In the genomic region with DNA sequence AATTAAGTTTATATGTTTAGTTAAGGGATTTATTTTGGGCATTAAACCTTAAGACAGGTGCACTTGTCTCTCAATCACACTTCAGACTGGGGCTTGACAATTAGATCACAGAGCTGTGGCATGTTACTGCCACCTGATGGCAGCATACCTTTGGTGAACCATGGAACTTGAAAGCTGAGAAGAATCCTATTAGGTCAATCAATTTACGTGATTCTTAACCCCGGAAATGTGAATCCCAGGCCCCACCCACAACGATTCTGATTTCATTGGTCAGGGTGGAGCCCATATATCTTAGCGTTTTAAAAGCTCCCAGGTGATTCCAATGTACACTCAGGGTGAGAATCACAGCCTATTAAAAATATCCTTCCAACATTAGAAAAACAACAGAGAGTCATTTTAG, we compare ENCODE assay signal across 8 cellular contexts.
A peak's percentile ranks its signal among the peaks of the same experiment; 100 is the strongest.
DNase-seq lines count a peak whose midpoint lies in the region; ATAC-seq and TF ChIP-seq lines count a peak whose summit lies in the region.

No MANE protein-coding gene starts in this region.

- TF ChIP-seq CTCF in HL-60 (IDR thresholded peaks at IDR 0.05; ENCODE audit: insufficient read depth, low read length) (peak; percentile 80), astrocyte of the cerebellum (IDR thresholded peaks at IDR 0.05; ENCODE audit: low read depth, low read length, missing control alignments) (peak; percentile 50)

- no peak overlapping the region for H3K27ac ChIP-seq in HL-60 (replicated peaks)

- in situ Hi-C loops in astrocyte of the cerebellum (cut with HindIII; ENCODE audit: low sequenced_read_pairs) = no loop called here

- H3K4me3 ChIP-seq in HL-60 (replicated peaks; ENCODE audit: insufficient read depth, low read length) = no peak overlapping the region
- H3K4me3 ChIP-seq in astrocyte of the cerebellum (ENCODE audit: low read depth, low read length) = no peak overlapping the region

- peak; percentile 56 for DNase-seq in DMS153 (lab: John Stamatoyannopoulos, UW)
- peak in 1 of 2 experiments; percentile 42 for DNase-seq in HL-60 (ENCODE audit: low read depth in 1 of 2, low spot score in 1 of 2)
- DNase-seq in RPMI7951 (ENCODE audit: low read depth) = peak; percentile 25
- no peak for DNase-seq in astrocyte of the cerebellum (ENCODE audit: low read depth)
- DNase-seq in iris pigment epithelial cell (ENCODE audit: low read depth) = peak; percentile 42
- peak; percentile 9 for DNase-seq in stimulated activated CD8-positive, alpha-beta memory T cell treated with anti-CD3 and anti-CD28 coated beads, Interleukin-12 subunit alpha, Interleukin-12 subunit beta, amount 100 ng/mL, for 1 hour (ENCODE audit: low read depth)
- DNase-seq in NCI-H2081 treated with DMSO at 0.1 percent for 48 hours (lab: John Stamatoyannopoulos, UW) = no peak

- no peaks in the 10 kb centered on the region for H3K27me3 ChIP-seq in HL-60 (ENCODE audit: insufficient read depth, poor library complexity, severe bottlenecking)

- ATAC-seq in GM21381 (IDR thresholded peaks at IDR 0.05; ENCODE audit: unreplicated experiment) = no peak

Comparison
In these comparisons a context has a peak if more than half of its experiments do, and no peak if none do; other contexts are left out.
1. DNase-seq: peak in DMS153 (single experiment), RPMI7951 (single experiment), iris pigment epithelial cell (single experiment) and stimulated activated CD8-positive, alpha-beta memory T cell treated with anti-CD3 and anti-CD28 coated beads, Interleukin-12 subunit alpha, Interleukin-12 subunit beta, amount 100 ng/mL, for 1 hour (single experiment); none in astrocyte of the cerebellum (single experiment) and NCI-H2081 treated with DMSO at 0.1 percent for 48 hours (single experiment).